11 cellular contexts compared by ENCODE assay signal in genomic region chr13:44921931-44922758, GRCh38.
DNase-seq lines count a peak whose midpoint lies in the region; ATAC-seq, FAIRE-seq and TF ChIP-seq lines count a peak whose summit lies in the region.
"Had no signal": no experiment of that assay in that cellular context is flagged by ENCODE, and none has a peak within 500 bp of the region (broad histone marks: within the 10 kb centered on the region; RNA-seq: fewer than 3 reads in every experiment).

No MANE protein-coding gene starts in this region.

- H3K4me3 ChIP-seq in endothelial cell of umbilical vein (replicated peaks in 1 of 3; ENCODE audit: insufficient read depth in 1 of 3, low read depth in 1 of 3, low read length in 3 of 3) (no peak overlapping the region), neural progenitor cell (no peak overlapping the region)
- H3K4me3 ChIP-seq: GM12878 had no signal

- H3K27ac ChIP-seq in C4-2B: peak overlapping the region; percentile 89
- H3K27ac ChIP-seq in endothelial cell of umbilical vein (ENCODE audit: insufficient read depth, low read depth, low read length): peak overlapping the region; percentile 69
- H3K27ac ChIP-seq in neural progenitor cell: no peak overlapping the region

- H4K20me1 ChIP-seq in endothelial cell of umbilical vein (replicated peaks; ENCODE audit: control insufficient read depth, extremely low read depth, insufficient read depth, low read length) (no peaks in the 10 kb centered on the region), neural progenitor cell (ENCODE audit: low read depth) (no peaks in the 10 kb centered on the region)

- no peaks in the 10 kb centered on the region for H3K36me3 ChIP-seq in endothelial cell of umbilical vein (ENCODE audit: control insufficient read depth in 2 of 2, extremely low read depth in 1 of 2, insufficient read depth in 2 of 2, low read length in 2 of 2)
- H3K36me3 ChIP-seq in neural progenitor cell: no peaks in the 10 kb centered on the region

- BruUV-seq in endothelial cell of umbilical vein (replicated peaks; lab: Mats Ljungman, UMichigan): no TSS peak

- no peak overlapping the region for H3K4me3 Mint-ChIP-seq in neural progenitor cell
- H3K4me3 Mint-ChIP-seq: activated naive CD8-positive, alpha-beta T cell had no signal

- no peak for ATAC-seq in HG03378 (IDR thresholded peaks at IDR 0.05; ENCODE audit: unreplicated experiment)
- ATAC-seq: GM12878 had no signal

- H3K79me2 ChIP-seq in endothelial cell of umbilical vein (ENCODE audit: control insufficient read depth, insufficient read depth, low read length): no peaks in the 10 kb centered on the region
- H3K79me2 ChIP-seq in neural progenitor cell (ENCODE audit: low read depth): no peaks in the 10 kb centered on the region

- peak overlapping the region; percentile 40 for H3K27ac Mint-ChIP-seq in neural progenitor cell
- H3K27ac Mint-ChIP-seq: activated naive CD8-positive, alpha-beta T cell had no signal

- peaks cover 12% of the 10 kb centered on the region for H3K4me1 Mint-ChIP-seq in neural progenitor cell

- H3K27me3 ChIP-seq in endothelial cell of umbilical vein (ENCODE audit: control insufficient read depth in 2 of 2, insufficient read depth in 2 of 2, low read length in 2 of 2): no peaks in the 10 kb centered on the region
- H3K27me3 ChIP-seq in neural progenitor cell: no peaks in the 10 kb centered on the region

- dilution Hi-C loops in endothelial cell of umbilical vein (cut with MboI; ENCODE audit: extremely low pct_ligation_motif_present, low sequenced_read_pairs): no loop called here

- H3K9me3 ChIP-seq in endothelial cell of umbilical vein (replicated peaks; ENCODE audit: control insufficient read depth, insufficient read depth, low read length) (no peaks in the 10 kb centered on the region), neural progenitor cell (ENCODE audit: low read depth) (no peaks in the 10 kb centered on the region)

- peak; percentile 83 for FAIRE-seq in endothelial cell of umbilical vein (lab: Jason Lieb, UNC)
- FAIRE-seq: GM12878 had no signal

- H3K9me1 ChIP-seq in endothelial cell of umbilical vein (replicated peaks; ENCODE audit: control insufficient read depth, extremely low read depth, insufficient read depth, low read length): no peaks in the 10 kb centered on the region

- H3K36me3 Mint-ChIP-seq in neural progenitor cell: peaks cover 2% of the 10 kb centered on the region
- H3K36me3 Mint-ChIP-seq: activated naive CD8-positive, alpha-beta T cell had no signal

- H3F3A ChIP-seq in neural progenitor cell (ENCODE audit: low read depth): peaks cover 25% of the 10 kb centered on the region

- POLR2A ChIA-PET in endothelial cell of umbilical vein (lab: Charles Lee): interaction anchor here (0.6 kb wide), 1 partner anchor 413 kb away, joined by 3 read pairs; no protein-coding TSS in a partner anchor

- DNase-seq in NCI-H2196 (lab: John Stamatoyannopoulos, UW; ENCODE audit: unreplicated experiment) (peak; percentile 49), endothelial cell of umbilical vein (ENCODE audit: low read depth, low spot score) (peak; percentile 55), neural progenitor cell (ENCODE audit: low spot score) (no peak), cortex of kidney (lab: John Stamatoyannopoulos, UW) (no peak), NCI-H1930 (lab: John Stamatoyannopoulos, UW) (no peak), superior temporal gyrus (ENCODE audit: extremely low spot score) (no peak)
- DNase-seq: MM.1S had no signal

- H3K4me2 ChIP-seq in endothelial cell of umbilical vein (ENCODE audit: insufficient read depth, low read length): peak overlapping the region; percentile 19
- H3K4me2 ChIP-seq in neural progenitor cell: no peak overlapping the region

- intact Hi-C loops in endothelial cell of umbilical vein (cut with micrococcal nuclease): loop anchor here (1.0 kb wide), 1 partner anchor 10 kb away; no protein-coding TSS in a partner anchor

- H3K27me3 Mint-ChIP-seq in neural progenitor cell (ENCODE audit: insufficient read depth, low read depth): peaks cover 5% of the 10 kb centered on the region

- TF ChIP-seq CTCF in C4-2B (conservative IDR thresholded peaks at IDR 0.05) (no peak), endothelial cell of umbilical vein (IDR thresholded peaks at IDR 0.05; ENCODE audit: extremely low read depth in 1 of 2, insufficient read depth in 1 of 2, low read depth in 1 of 2, low read length in 2 of 2) (no peak), neural progenitor cell (IDR thresholded peaks at IDR 0.05) (no peak)

- no peaks in the 10 kb centered on the region for H3K9me3 Mint-ChIP-seq in neural progenitor cell

- CTCF ChIA-PET in endothelial cell of umbilical vein (lab: Charles Lee): interaction anchor here (0.6 to 2.3 kb wide), 8 partner anchors 8 to 439 kb away, joined by 3 to 11 read pairs (median 4); no protein-coding TSS in a partner anchor

- H3K4me1 ChIP-seq in endothelial cell of umbilical vein (ENCODE audit: control insufficient read depth, extremely low read depth, insufficient read depth, low read length) (peaks cover 29% of the 10 kb centered on the region), neural progenitor cell (peaks cover 5% of the 10 kb centered on the region)

- H2AFZ ChIP-seq in endothelial cell of umbilical vein (ENCODE audit: low read depth, low read length) (peak overlapping the region; percentile 35), neural progenitor cell (replicated peaks) (peak overlapping the region; percentile 32)

- no peak for TF ChIP-seq POLR2A in endothelial cell of umbilical vein (IDR thresholded peaks at IDR 0.05; ENCODE audit: low read depth, low read length)

- H3K9ac ChIP-seq in endothelial cell of umbilical vein (replicated peaks; ENCODE audit: extremely low read depth, insufficient read depth, low read length) (no peak overlapping the region), neural progenitor cell (no peak overlapping the region)

TF ChIP-seq in endothelial cell of umbilical vein, 7 proteins besides CTCF, POLR2A, EP300 and RAD21:
- TF ChIP-seq POLR2AphosphoS5 (IDR thresholded peaks at IDR 0.05; ENCODE audit: insufficient read depth, low read depth, low read length) (peak; percentile 16), GATA2 (IDR thresholded peaks at IDR 0.05; ENCODE audit: insufficient read depth, insufficient read length, low read depth, low read length) (no peak), FOS (IDR thresholded peaks at IDR 0.05; ENCODE audit: borderline replicate concordance, insufficient read depth, low read length) (peak; percentile 47)

Comparison
In these comparisons a context has a peak if more than half of its experiments do, and no peak if none do; other contexts are left out.
1. DNase-seq: peak in NCI-H2196 (single experiment) and endothelial cell of umbilical vein (single experiment); none in neural progenitor cell (single experiment), cortex of kidney (single experiment), NCI-H1930 (0 of 2) and superior temporal gyrus (single experiment).